ENCODE assay signal across 13 cellular contexts in the genomic region with DNA sequence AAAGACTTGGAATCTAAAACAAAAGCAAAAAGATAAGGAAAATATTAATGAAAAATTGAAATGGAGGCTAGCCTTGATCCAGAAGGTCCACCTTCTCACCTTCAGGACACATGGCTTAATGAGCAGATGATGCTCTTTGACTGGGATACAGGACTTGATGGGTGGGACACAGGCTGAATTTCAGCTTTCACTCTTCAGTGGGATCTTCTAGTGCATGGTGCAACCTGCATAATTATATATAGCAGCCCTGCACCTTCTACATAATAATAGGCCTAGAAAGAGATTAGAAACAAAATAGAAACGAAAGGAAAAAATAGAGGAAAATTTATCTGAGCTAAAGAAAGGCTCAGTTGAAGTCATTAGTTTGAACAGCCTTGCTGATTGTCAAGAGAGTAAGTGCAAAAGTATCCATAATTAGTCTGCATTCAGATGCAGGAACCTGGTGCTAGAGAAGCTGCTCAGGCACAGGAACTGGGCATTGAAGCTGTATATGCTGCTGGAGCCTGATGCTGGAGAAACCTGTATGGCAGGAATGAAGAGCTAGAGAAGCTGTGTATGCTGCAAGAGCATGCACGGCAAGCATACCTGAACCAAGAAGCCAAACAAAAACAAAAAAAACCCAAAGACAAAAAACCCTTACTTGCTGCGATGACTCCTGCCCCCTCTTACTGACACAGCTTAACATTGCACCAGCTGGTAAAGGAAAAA. TPM values are rescaled to one million over a fixed set of nuclear protein-coding genes. Genes with fewer than 3 reads are reported as not detected.
DNase-seq lines count a peak whose midpoint lies in the region; ATAC-seq and TF ChIP-seq lines count a peak whose summit lies in the region.
"Had no signal": no experiment of that assay in that cellular context is flagged by ENCODE, and none has a peak within 500 bp of the region (broad histone marks: within the 10 kb centered on the region; RNA-seq: fewer than 3 reads in every experiment).

No MANE protein-coding gene starts in this region.

- peaks cover 10% of the 10 kb centered on the region for H3K79me1 ChIP-seq in H9 (ENCODE audit: insufficient read depth, low read depth, low read length, poor library complexity, severe bottlenecking)

- no peak overlapping the region for H4K8ac ChIP-seq in H9 (replicated peaks; ENCODE audit: insufficient read length, low read depth, low read length)

- H3K4me3 ChIP-seq in CD4-positive, CD25-positive, alpha-beta regulatory T cell (ENCODE audit: low read depth, low read length), result no peak overlapping the region
- no peak overlapping the region for H3K4me3 ChIP-seq in WERI-Rb-1 (ENCODE audit: low read depth, low read length)
- H3K4me3 ChIP-seq: esophagus squamous epithelium had no signal

- H3K23ac ChIP-seq in H9 (ENCODE audit: insufficient read length, low read depth, low read length), result no peak overlapping the region

- H3K4me1 Mint-ChIP-seq in CD4-positive, CD25-positive, alpha-beta regulatory T cell, result peaks cover 30 to 72% (median 47%) of the 10 kb centered on the region in 4 donors
- H3K4me1 Mint-ChIP-seq in H9, result peaks cover 18 to 21% of the 10 kb centered on the region in 2 experiments

- H4K5ac ChIP-seq in H9 (ENCODE audit: insufficient read length, low read depth, low read length), result no peak overlapping the region

- H4K20me1 ChIP-seq in H9 (ENCODE audit: control insufficient read depth, insufficient read depth, insufficient read length), result no peaks in the 10 kb centered on the region

- H2BK120ac ChIP-seq in H9 (ENCODE audit: low read depth, low read length, poor library complexity, severe bottlenecking), result no peak overlapping the region

- H3K4me2 ChIP-seq in H9 (ENCODE audit: insufficient read depth, insufficient read length, low read length), result no peak overlapping the region

- H2BK5ac ChIP-seq in H9 (ENCODE audit: insufficient read length, low read length), result no peak overlapping the region

- H3K23me2 ChIP-seq in H9 (ENCODE audit: insufficient read length, low read depth, low read length, poor library complexity, severe bottlenecking), result no peaks in the 10 kb centered on the region

- H4K91ac ChIP-seq in H9 (ENCODE audit: insufficient read length, low read depth, low read length), result no peak overlapping the region

- no peak for DNase-seq in CD4-positive, CD25-positive, alpha-beta regulatory T cell
- DNase-seq in H9, result peak; percentile 74
- DNase-seq in astrocyte of the hippocampus (ENCODE audit: low read depth, low spot score), result peak; percentile 36
- DNase-seq in left kidney (ENCODE audit: low read depth, low spot score), result peak; percentile 44
- no peak for DNase-seq in WERI-Rb-1
- DNase-seq in inferior parietal cortex (ENCODE audit: extremely low spot score), result no peak
- DNase-seq: AML-193, esophagus squamous epithelium, NCI-H774, T-cell had no signal

- H3K27ac Mint-ChIP-seq in CD4-positive, CD25-positive, alpha-beta regulatory T cell, result peak overlapping the region in 2 of 3 donors; percentile 6 to 19
- peak overlapping the region; percentile 76 to 96 (median 93) for H3K27ac Mint-ChIP-seq in H9

- no peak overlapping the region for H3K9ac ChIP-seq in H9 (ENCODE audit: extremely low read depth, insufficient read length, low read length)

- H3K56ac ChIP-seq in H9 (ENCODE audit: insufficient read length, low read depth, low read length), result no peak overlapping the region

- H3K36me3 ChIP-seq in CD4-positive, CD25-positive, alpha-beta regulatory T cell (ENCODE audit: control insufficient read depth, insufficient read depth, low read length), result peaks cover 3% of the 10 kb centered on the region
- no peaks in the 10 kb centered on the region for H3K36me3 ChIP-seq in WERI-Rb-1
- H3K36me3 ChIP-seq: esophagus squamous epithelium, neutrophil had no signal

- H3K4me1 ChIP-seq in CD4-positive, CD25-positive, alpha-beta regulatory T cell (ENCODE audit: control insufficient read depth, insufficient read depth, low read length, poor library complexity, severe bottlenecking), result no peaks in the 10 kb centered on the region
- H3K4me1 ChIP-seq in H9 (ENCODE audit: insufficient read depth, low read length), result peaks cover 4% of the 10 kb centered on the region

- no peaks in the 10 kb centered on the region for H3K27me3 Mint-ChIP-seq in CD4-positive, CD25-positive, alpha-beta regulatory T cell
- no peaks in the 10 kb centered on the region for H3K27me3 Mint-ChIP-seq in H9 (ENCODE audit: low read depth)
- H3K27me3 Mint-ChIP-seq: T-cell had no signal

- no peak overlapping the region for H3K14ac ChIP-seq in H9 (ENCODE audit: insufficient read depth, low read length)

- H2AFZ ChIP-seq in H9 (ENCODE audit: low read length), result no peak overlapping the region

- H3K27ac ChIP-seq in CD4-positive, CD25-positive, alpha-beta regulatory T cell (ENCODE audit: insufficient read depth, low read length, poor library complexity, severe bottlenecking), result no peak overlapping the region
- H3K27ac ChIP-seq in H9 (ENCODE audit: insufficient read length, low read depth, low read length), result peak overlapping the region; percentile 10
- no peak overlapping the region for H3K27ac ChIP-seq in WERI-Rb-1
- H3K27ac ChIP-seq: esophagus squamous epithelium, neutrophil had no signal

- no peaks in the 10 kb centered on the region for H3K9me3 ChIP-seq in CD4-positive, CD25-positive, alpha-beta regulatory T cell (ENCODE audit: control insufficient read depth in 2 of 2, low read length in 2 of 2)
- no peaks in the 10 kb centered on the region for H3K9me3 ChIP-seq in H9 (ENCODE audit: control insufficient read depth, low read depth, low read length)
- H3K9me3 ChIP-seq in WERI-Rb-1 (ENCODE audit: severe bottlenecking), result no peaks in the 10 kb centered on the region
- H3K9me3 ChIP-seq: esophagus squamous epithelium, neutrophil had no signal

- H2AK5ac ChIP-seq in H9 (ENCODE audit: insufficient read length, low read length), result no peak overlapping the region

- TF ChIP-seq CTCF in H9 (conservative IDR thresholded peaks at IDR 0.05) (no peak), WERI-Rb-1 (IDR thresholded peaks at IDR 0.05; ENCODE audit: low read depth, low read length) (no peak)

- no peak overlapping the region for H3K4ac ChIP-seq in H9 (ENCODE audit: low read depth, low read length)

- no peak overlapping the region for H3K18ac ChIP-seq in H9 (ENCODE audit: insufficient read length, low read depth, low read length)

- peaks cover 0 to 5% (median 0%) of the 10 kb centered on the region in 7 donors for H3K9me3 Mint-ChIP-seq in CD4-positive, CD25-positive, alpha-beta regulatory T cell
- no peaks in the 10 kb centered on the region; a peak in 1 of 5 replicates for H3K9me3 Mint-ChIP-seq in H9

- ATAC-seq in CD4-positive, CD25-positive, alpha-beta regulatory T cell (ENCODE audit: low read depth in 2 of 2), result no peak
- ATAC-seq in HG02623 (IDR thresholded peaks at IDR 0.05; ENCODE audit: unreplicated experiment) (no peak), GM18861 (IDR thresholded peaks at IDR 0.05; ENCODE audit: unreplicated experiment) (no peak)

- WGBS in H9 (ENCODE audit: extremely low coverage, insufficient read length, low lambda C conversion rate), result no CpG with 5 or more reads among the region's 3 CpGs

- peaks cover 16% of the 10 kb centered on the region; the same call in 1 of the 2 replicates for H3K79me2 ChIP-seq in H9 (ENCODE audit: insufficient read depth, low read length)

- no peak overlapping the region for H2BK12ac ChIP-seq in H9 (ENCODE audit: insufficient read length, low read depth, low read length)

- H3T11ph ChIP-seq in H9 (ENCODE audit: low read length), result no peak overlapping the region

- H2BK20ac ChIP-seq in H9 (ENCODE audit: low read depth, low read length, poor library complexity, severe bottlenecking), result no peak overlapping the region

- H3K27me3 ChIP-seq in CD4-positive, CD25-positive, alpha-beta regulatory T cell (ENCODE audit: control insufficient read depth, insufficient read depth, low read length), result no peaks in the 10 kb centered on the region
- H3K27me3 ChIP-seq in H9 (ENCODE audit: insufficient read depth, low read length), result no peaks in the 10 kb centered on the region
- H3K27me3 ChIP-seq in WERI-Rb-1 (ENCODE audit: insufficient read depth, low read depth, severe bottlenecking), result no peaks in the 10 kb centered on the region
- H3K27me3 ChIP-seq: esophagus squamous epithelium, neutrophil had no signal

- H3K36me3 Mint-ChIP-seq in CD4-positive, CD25-positive, alpha-beta regulatory T cell, result peaks cover 8% of the 10 kb centered on the region
- H3K36me3 Mint-ChIP-seq in H9 (ENCODE audit: insufficient read depth in 1 of 3, low read depth in 3 of 3), result peaks cover 7 to 17% (median 13%) of the 10 kb centered on the region in 3 experiments; a peak in 6 of 7 replicates

- no peak overlapping the region for H2BK15ac ChIP-seq in H9 (ENCODE audit: low read depth, low read length)

- H3K4me3 Mint-ChIP-seq in CD4-positive, CD25-positive, alpha-beta regulatory T cell, result peak overlapping the region in 2 of 4 donors; percentile 2 to 38
- peak overlapping the region in 1 of 2 experiments; percentile 61; a peak in 2 of 5 replicates for H3K4me3 Mint-ChIP-seq in H9
- H3K4me3 Mint-ChIP-seq: T-cell had no signal

RNA-seq across cellular contexts. Expression of gene MKLN1, which starts 19.4 kb away (rescaled TPM):
- total RNA-seq in CD4-positive, CD25-positive, alpha-beta regulatory T cell, result 58.9 TPM
- 10 to 100 TPM; 24.5 to 36.6 (median 32.3) TPM for polyA plus RNA-seq in CD4-positive, CD25-positive, alpha-beta regulatory T cell
- total RNA-seq in H9 (2021), result 33.8 and 34.3 TPM in 2 replicates

Comparison
In these comparisons a context has a peak if more than half of its experiments do, and no peak if none do; other contexts are left out.
1. DNase-seq: peak in H9 (single experiment), astrocyte of the hippocampus (single experiment) and left kidney (single experiment); none in CD4-positive, CD25-positive, alpha-beta regulatory T cell (0 of 3), WERI-Rb-1 (single experiment) and inferior parietal cortex (single experiment).